34 cellular contexts compared by ENCODE assay signal in genomic region chr16:20803192-20803560, GRCh38. TPM values are rescaled to one million over a fixed set of nuclear protein-coding genes. Genes with fewer than 3 reads are reported as not detected.
DNase-seq lines count a peak whose midpoint lies in the region; FAIRE-seq and TF ChIP-seq lines count a peak whose summit lies in the region.
"Had no signal": no experiment of that assay in that cellular context is flagged by ENCODE, and none has a peak within 500 bp of the region (broad histone marks: within the 10 kb centered on the region; RNA-seq: fewer than 3 reads in every experiment).

No MANE protein-coding gene starts in this region.

- no peak overlapping the region for H3K4me3 Mint-ChIP-seq in activated T-helper 2 cell treated with anti-CD3 and anti-CD28 coated beads, Interferon-gamma antibody, Interleukin-2, Interleukin-4, amounts not matched to agents 10 μg/mL and 5 μg/mL and 100 μg/mL, durations not matched to agents 14 hours and 24 hours and 36 hours (ENCODE audit: low read depth)
- H3K4me3 Mint-ChIP-seq: activated naive CD4-positive, alpha-beta T cell treated with anti-CD3 and anti-CD28 coated beads, Interleukin-2, amount 50 U/mL, for 24 hours; activated T-helper 1 cell treated with anti-CD3 and anti-CD28 coated beads, Interleukin-12 subunit alpha, Interleukin-12 subunit beta, Interleukin-2, Interleukin-4 antibody, amounts not matched to agents 30 ng/mL and 10 ng/mL and 1 ng/mL, durations not matched to agents 14 hours and 24 hours and 36 hours; effector memory CD8-positive, alpha-beta T cell; immature natural killer cell; WTC11 had no signal

- no CpG with 5 or more reads among the region's 2 CpGs for WGBS in neuronal stem cell (ENCODE audit: extremely low coverage in 2 of 2, insufficient read length in 2 of 2, insufficient replicate concordance in 1 of 2), 2 donors

- no peaks in the 10 kb centered on the region for H3K9me3 ChIP-seq in neuronal stem cell (replicated peaks in 1 of 2; ENCODE audit: control insufficient read depth in 2 of 2, insufficient read depth in 1 of 2, low read depth in 1 of 2, low read length in 2 of 2)
- H3K9me3 ChIP-seq: gastroesophageal sphincter, upper lobe of right lung had no signal

- peaks cover 30% of the 10 kb centered on the region for H3K4me1 Mint-ChIP-seq in activated T-helper 2 cell treated with anti-CD3 and anti-CD28 coated beads, Interferon-gamma antibody, Interleukin-2, Interleukin-4, amounts not matched to agents 10 μg/mL and 5 μg/mL and 100 μg/mL, durations not matched to agents 14 hours and 24 hours and 36 hours (ENCODE audit: low read depth)

- H2BK12ac ChIP-seq in neuronal stem cell (ENCODE audit: low read length): no peak overlapping the region

- no peaks in the 10 kb centered on the region for H3K9me3 Mint-ChIP-seq in activated T-helper 2 cell treated with anti-CD3 and anti-CD28 coated beads, Interferon-gamma antibody, Interleukin-2, Interleukin-4, amounts not matched to agents 10 μg/mL and 5 μg/mL and 100 μg/mL, durations not matched to agents 14 hours and 24 hours and 36 hours
- H3K9me3 Mint-ChIP-seq: activated naive CD4-positive, alpha-beta T cell treated with anti-CD3 and anti-CD28 coated beads, Interleukin-2, amount 50 U/mL, for 24 hours; activated T-helper 1 cell treated with anti-CD3 and anti-CD28 coated beads, Interleukin-12 subunit alpha, Interleukin-12 subunit beta, Interleukin-2, Interleukin-4 antibody, amounts not matched to agents 30 ng/mL and 10 ng/mL and 1 ng/mL, durations not matched to agents 14 hours and 24 hours and 36 hours; effector memory CD8-positive, alpha-beta T cell; immature natural killer cell; WTC11 had no signal

- no peak overlapping the region for H4K91ac ChIP-seq in neuronal stem cell (ENCODE audit: low read depth, low read length, poor library complexity)

- H3K23ac ChIP-seq in neuronal stem cell (ENCODE audit: low read depth, low read length, poor library complexity): no peak overlapping the region

- H3K36me3 ChIP-seq in neuronal stem cell (replicated peaks in 1 of 2; ENCODE audit: control insufficient read depth in 2 of 2, insufficient read depth in 2 of 2, low read length in 2 of 2): peaks cover 1 to 62% of the 10 kb centered on the region in 2 donors
- H3K36me3 ChIP-seq: BLaER1 had no signal

- no peak overlapping the region for H2BK15ac ChIP-seq in neuronal stem cell (ENCODE audit: low read length)

- no peaks in the 10 kb centered on the region for H3K27me3 ChIP-seq in neuronal stem cell (ENCODE audit: control insufficient read depth in 3 of 3, insufficient read depth in 3 of 3, low read depth in 1 of 3, low read length in 3 of 3)
- H3K27me3 ChIP-seq: cardiac muscle cell, gastroesophageal sphincter, upper lobe of right lung had no signal

- no peak for TF ChIP-seq POLR2A in H54 (IDR thresholded peaks at IDR 0.05; ENCODE audit: low read depth, low read length)

- FAIRE-seq in H54 (lab: Jason Lieb, UNC): peak; percentile 79

- H3K79me1 ChIP-seq in neuronal stem cell (ENCODE audit: low read depth, low read length): peaks cover 5% of the 10 kb centered on the region

- H3K36me3 Mint-ChIP-seq in activated T-helper 2 cell treated with anti-CD3 and anti-CD28 coated beads, Interferon-gamma antibody, Interleukin-2, Interleukin-4, amounts not matched to agents 10 μg/mL and 5 μg/mL and 100 μg/mL, durations not matched to agents 14 hours and 24 hours and 36 hours (ENCODE audit: low read depth): peaks cover 11% of the 10 kb centered on the region
- H3K36me3 Mint-ChIP-seq: activated naive CD4-positive, alpha-beta T cell treated with anti-CD3 and anti-CD28 coated beads, Interleukin-2, amount 50 U/mL, for 24 hours; WTC11 had no signal

- H2AK5ac ChIP-seq in neuronal stem cell (ENCODE audit: low read depth, low read length): no peak overlapping the region

- H2BK120ac ChIP-seq in neuronal stem cell (ENCODE audit: low read depth, low read length): no peak overlapping the region

- H4K8ac ChIP-seq in neuronal stem cell (ENCODE audit: low read depth, low read length): no peak overlapping the region

- no peak overlapping the region for H2BK5ac ChIP-seq in neuronal stem cell (ENCODE audit: low read length)

- peak; percentile 27 for DNase-seq in ACHN
- DNase-seq in H54 (ENCODE audit: insufficient read length, low spot score): peak; percentile 15
- peak; percentile 45 for DNase-seq in RKO (ENCODE audit: low spot score)
- DNase-seq in kidney tubule cell (ENCODE audit: low spot score): peak; percentile 11
- DNase-seq in activated T-helper 2 cell treated with anti-CD3 and anti-CD28 coated beads, Interferon-gamma antibody, Interleukin-2, Interleukin-4, amounts not matched to agents 10 μg/mL and 5 μg/mL and 100 μg/mL, durations not matched to agents 14 hours and 24 hours and 36 hours (ENCODE audit: low spot score): no peak
- DNase-seq in NCI-H1048 (lab: John Stamatoyannopoulos, UW): no peak
- no peak for DNase-seq in NCI-H446 (lab: John Stamatoyannopoulos, UW)
- no peak for DNase-seq in neuronal stem cell (ENCODE audit: low spot score)
- DNase-seq: activated CD4-positive, alpha-beta T cell treated with anti-CD3 and anti-CD28 coated beads, Interleukin-2, amount 50 U/mL, for 48 hours; activated CD8-positive, alpha-beta memory T cell treated with anti-CD3 and anti-CD28 coated beads, Interleukin-2, amount 50 U/mL, for 4 hours; aorta; DMS53; effector memory CD8-positive, alpha-beta T cell; H7; hippocampal formation; immature natural killer cell; KBM-7; mesendoderm; NCI-H1694 treated with DMSO at 0.1 percent for 48 hours; NCI-H524; occipital lobe; SHP77 treated with DMSO at 0.1 percent for 48 hours; stimulated activated CD4-positive, alpha-beta T cell treated with anti-CD3 and anti-CD28 coated beads, Interleukin-2, amount 100 ng/mL, for 24 hours; SW 1271; T1000; upper lobe of right lung had no signal

- no peak overlapping the region for H3K4me3 ChIP-seq in neuronal stem cell (ENCODE audit: low read length in 2 of 2)
- H3K4me3 ChIP-seq: BLaER1, cardiac muscle cell, coronary artery, gastroesophageal sphincter, upper lobe of right lung had no signal

- no peak overlapping the region for H3K4ac ChIP-seq in neuronal stem cell (ENCODE audit: low read length)

- H3K14ac ChIP-seq in neuronal stem cell (ENCODE audit: low read length): no peak overlapping the region

- no peak overlapping the region for H3K27ac ChIP-seq in neuronal stem cell (replicated peaks; ENCODE audit: low read length)
- H3K27ac ChIP-seq: BLaER1, cardiac muscle cell, coronary artery, gastroesophageal sphincter, upper lobe of right lung had no signal

- no peak overlapping the region for H3K18ac ChIP-seq in neuronal stem cell (ENCODE audit: low read length)

- no peak overlapping the region for H3K4me2 ChIP-seq in neuronal stem cell (ENCODE audit: insufficient read depth, low read length, poor library complexity, severe bottlenecking)
- H3K4me2 ChIP-seq: BLaER1 had no signal

- H3K27me3 Mint-ChIP-seq in activated T-helper 2 cell treated with anti-CD3 and anti-CD28 coated beads, Interferon-gamma antibody, Interleukin-2, Interleukin-4, amounts not matched to agents 10 μg/mL and 5 μg/mL and 100 μg/mL, durations not matched to agents 14 hours and 24 hours and 36 hours (ENCODE audit: low read depth): no peaks in the 10 kb centered on the region
- H3K27me3 Mint-ChIP-seq: activated naive CD4-positive, alpha-beta T cell treated with anti-CD3 and anti-CD28 coated beads, Interleukin-2, amount 50 U/mL, for 24 hours; effector memory CD8-positive, alpha-beta T cell had no signal

- H3K4me1 ChIP-seq in neuronal stem cell (ENCODE audit: control insufficient read depth in 2 of 2, insufficient read depth in 1 of 2, low read depth in 1 of 2, low read length in 2 of 2): peaks cover 0 to 3% of the 10 kb centered on the region in 2 donors

- no peak overlapping the region for H3K27ac Mint-ChIP-seq in activated T-helper 2 cell treated with anti-CD3 and anti-CD28 coated beads, Interferon-gamma antibody, Interleukin-2, Interleukin-4, amounts not matched to agents 10 μg/mL and 5 μg/mL and 100 μg/mL, durations not matched to agents 14 hours and 24 hours and 36 hours
- H3K27ac Mint-ChIP-seq: activated naive CD4-positive, alpha-beta T cell treated with anti-CD3 and anti-CD28 coated beads, Interleukin-2, amount 50 U/mL, for 24 hours; activated T-helper 1 cell treated with anti-CD3 and anti-CD28 coated beads, Interleukin-12 subunit alpha, Interleukin-12 subunit beta, Interleukin-2, Interleukin-4 antibody, amounts not matched to agents 30 ng/mL and 10 ng/mL and 1 ng/mL, durations not matched to agents 14 hours and 24 hours and 36 hours; WTC11 had no signal

- in situ Hi-C loops in ACHN (cut with HindIII; ENCODE audit: low pct_ligation_motif_present, low pct_unique_long_range_greater_than_20kb, low sequenced_read_pairs): no loop called here

- H2AFZ ChIP-seq in neuronal stem cell (ENCODE audit: low read length): no peak overlapping the region

- intact Hi-C loops in activated T-helper 2 cell treated with anti-CD3 and anti-CD28 coated beads, Interferon-gamma antibody, Interleukin-2, Interleukin-4, amounts not matched to agents 10 μg/mL and 5 μg/mL and 100 μg/mL, durations not matched to agents 14 hours and 24 hours and 36 hours (cut with micrococcal nuclease): no loop called here

- H3K9ac ChIP-seq in neuronal stem cell (ENCODE audit: low read depth, low read length, poor library complexity): no peak overlapping the region
- H3K9ac ChIP-seq: BLaER1 had no signal

RNA-seq across cellular contexts. Expression of gene ERI2, which starts 3.1 kb away (rescaled TPM):
- total RNA-seq in activated T-helper 2 cell treated with anti-CD3 and anti-CD28 coated beads, Interferon-gamma antibody, Interleukin-2, Interleukin-4, amounts not matched to agents 10 μg/mL and 5 μg/mL and 100 μg/mL, durations not matched to agents 14 hours and 24 hours and 36 hours: 13.2 and 14.4 TPM in 2 replicates
- polyA plus RNA-seq in neuronal stem cell (2013, experiment 1 of 2): 16.1 TPM
- polyA plus RNA-seq in neuronal stem cell (2013, experiment 2 of 2): 16.7 TPM

RNA-seq across cellular contexts. Expression of gene REXO5, which starts 3.2 kb away (rescaled TPM):
- 11.4 and 11.8 TPM in 2 replicates for total RNA-seq in activated T-helper 2 cell treated with anti-CD3 and anti-CD28 coated beads, Interferon-gamma antibody, Interleukin-2, Interleukin-4, amounts not matched to agents 10 μg/mL and 5 μg/mL and 100 μg/mL, durations not matched to agents 14 hours and 24 hours and 36 hours
- polyA plus RNA-seq in neuronal stem cell (2013, experiment 1 of 2): 5.9 TPM
- polyA plus RNA-seq in neuronal stem cell (2013, experiment 2 of 2): 6.2 TPM

RNA-seq across cellular contexts. Expression of gene ACSM3, which starts 39.4 kb away (rescaled TPM):
- 3.9 and 5.5 TPM in 2 replicates for total RNA-seq in activated T-helper 2 cell treated with anti-CD3 and anti-CD28 coated beads, Interferon-gamma antibody, Interleukin-2, Interleukin-4, amounts not matched to agents 10 μg/mL and 5 μg/mL and 100 μg/mL, durations not matched to agents 14 hours and 24 hours and 36 hours
- 3.9 TPM for polyA plus RNA-seq in neuronal stem cell (2013, experiment 1 of 2)
- 3.7 TPM for polyA plus RNA-seq in neuronal stem cell (2013, experiment 2 of 2)
- total RNA-seq: myocyte had no signal

Comparison
In these comparisons a context has a peak if more than half of its experiments do, and no peak if none do; other contexts are left out.
1. DNase-seq: peak in ACHN (single experiment), H54 (single experiment), RKO (single experiment) and kidney tubule cell (single experiment); none in activated T-helper 2 cell treated with anti-CD3 and anti-CD28 coated beads, Interferon-gamma antibody, Interleukin-2, Interleukin-4, amounts not matched to agents 10 μg/mL and 5 μg/mL and 100 μg/mL, durations not matched to agents 14 hours and 24 hours and 36 hours (single experiment), NCI-H1048 (single experiment), NCI-H446 (0 of 2) and neuronal stem cell (single experiment).